ENCODE assay signal across 32 cellular contexts in the genomic region with DNA sequence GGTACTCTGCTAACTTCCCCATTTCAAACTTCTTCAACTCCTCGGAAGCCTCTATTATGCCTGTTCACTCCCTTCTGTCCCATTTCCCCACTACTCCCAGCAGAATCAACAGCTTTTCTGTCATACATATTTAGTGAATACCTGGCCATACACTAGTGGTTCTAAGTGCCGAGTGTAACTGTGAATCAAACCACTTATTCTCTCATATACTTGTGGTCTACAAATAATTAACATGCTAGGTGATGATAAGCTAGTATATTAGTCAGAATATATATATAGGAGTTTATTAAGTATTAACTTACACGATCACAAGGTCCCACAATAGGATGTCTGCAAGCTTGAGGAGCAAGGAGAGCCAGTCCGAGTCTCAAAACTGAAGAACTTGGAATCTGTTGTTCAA.
"Had no signal": no experiment of that assay in that cellular context is flagged by ENCODE, and none has a peak within 500 bp of the region (broad histone marks: within the 10 kb centered on the region; RNA-seq: fewer than 3 reads in every experiment).

No MANE protein-coding gene starts in this region.

- H3K27me3 ChIP-seq: adrenal gland, body of pancreas, esophagus muscularis mucosa, left lung, neutrophil, sigmoid colon, thyroid gland, upper lobe of left lung, vagina had no signal

- H3K4me3 Mint-ChIP-seq: activated naive CD8-positive, alpha-beta T cell treated with anti-CD3 and anti-CD28 coated beads for 36 hours; naive B cell; nephron progenitor cell; stimulated activated memory B cell treated with anti-CD40 and anti-IgM and Interleukin-4, amounts not matched to agents 10 μg/mL and 1 μg/mL and 100 μg/mL, for 72 hours; stimulated activated naive CD8-positive, alpha-beta T cell treated with anti-CD3 and anti-CD28 coated beads, Interleukin-15, amount 100 ng/mL, for 72 hours had no signal

- H3K27me3 Mint-ChIP-seq: activated naive CD8-positive, alpha-beta T cell treated with anti-CD3 and anti-CD28 coated beads for 36 hours; naive B cell; stimulated activated memory B cell treated with anti-CD40 and anti-IgM and Interleukin-4, amounts not matched to agents 10 μg/mL and 1 μg/mL and 100 μg/mL, for 72 hours; stimulated activated naive CD8-positive, alpha-beta T cell treated with anti-CD3 and anti-CD28 coated beads, Interleukin-15, amount 100 ng/mL, for 72 hours had no signal

- H3K4me3 ChIP-seq: adrenal gland, body of pancreas, esophagus muscularis mucosa, left lung, lung, sigmoid colon, thyroid gland, upper lobe of left lung, vagina had no signal

- FAIRE-seq: colon, small intestine, TTC549 had no signal

- H3K4me1 Mint-ChIP-seq: activated naive CD8-positive, alpha-beta T cell treated with anti-CD3 and anti-CD28 coated beads for 36 hours; naive B cell; stimulated activated memory B cell treated with anti-CD40 and anti-IgM and Interleukin-4, amounts not matched to agents 10 μg/mL and 1 μg/mL and 100 μg/mL, for 72 hours; stimulated activated naive CD8-positive, alpha-beta T cell treated with anti-CD3 and anti-CD28 coated beads, Interleukin-15, amount 100 ng/mL, for 72 hours had no signal

- H3K36me3 Mint-ChIP-seq: activated naive CD8-positive, alpha-beta T cell treated with anti-CD3 and anti-CD28 coated beads for 36 hours; naive B cell; stimulated activated memory B cell treated with anti-CD40 and anti-IgM and Interleukin-4, amounts not matched to agents 10 μg/mL and 1 μg/mL and 100 μg/mL, for 72 hours had no signal

- H3K4me1 ChIP-seq: adrenal gland, body of pancreas, esophagus muscularis mucosa, left lung, thyroid gland, upper lobe of left lung, vagina had no signal

- DNase-seq: activated CD4-positive, alpha-beta T cell treated with anti-CD3 and anti-CD28 coated beads for 48 hours; activated CD4-positive, alpha-beta T cell treated with anti-CD3 and anti-CD28 coated beads, Interleukin-2, amount 50 U/mL, for 48 hours; activated CD8-positive, alpha-beta memory T cell treated with anti-CD3 and anti-CD28 coated beads for 24 hours; activated effector memory CD4-positive, alpha-beta T cell treated with Interleukin-2 at 50 U/mL for 16 hours; activated naive CD4-positive, alpha-beta T cell treated with Interleukin-2 at 50 U/mL for 16 hours; activated naive CD8-positive, alpha-beta T cell treated with anti-CD3 and anti-CD28 coated beads for 36 hours; adrenal gland; aorta; body of pancreas; dermis blood vessel endothelial cell; effector CD4-positive, alpha-beta T cell; foreskin melanocyte; kidney glomerular epithelial cell; left lung; naive B cell; nephron progenitor cell; sigmoid colon; small intestine; stimulated activated CD4-positive, alpha-beta T cell treated with anti-CD3 and anti-CD28 coated beads, Interleukin-4, amount 100 ng/mL, for 24 hours; stimulated activated naive CD8-positive, alpha-beta T cell treated with anti-CD3 and anti-CD28 coated beads, Interleukin-15, amount 100 ng/mL, for 72 hours; T-helper 9 cell; thyroid gland; upper lobe of left lung had no signal

- H3K9me3 ChIP-seq: adrenal gland, body of pancreas, esophagus muscularis mucosa, left lung, neutrophil, sigmoid colon, thyroid gland, upper lobe of left lung, vagina had no signal

- H3K36me3 ChIP-seq: adrenal gland, esophagus muscularis mucosa, left lung, neutrophil, sigmoid colon, thyroid gland, upper lobe of left lung, vagina had no signal

- H3K27ac ChIP-seq: adrenal gland, body of pancreas, esophagus muscularis mucosa, left lung, neutrophil, sigmoid colon, thyroid gland, upper lobe of left lung, vagina, VCaP had no signal

- ATAC-seq: activated CD4-positive, CD25-positive, alpha-beta regulatory T cell treated with anti-CD3 and anti-CD28 coated beads, Interleukin-2, amount 50 U/mL, for 24 hours; body of pancreas; left lung; stimulated activated memory B cell treated with anti-CD40 and anti-IgM and Interleukin-4, amounts not matched to agents 10 μg/mL and 1 μg/mL and 100 μg/mL, for 72 hours; stimulated activated naive CD8-positive, alpha-beta T cell treated with anti-CD3 and anti-CD28 coated beads, Interleukin-15, amount 100 ng/mL, for 72 hours had no signal

- H3K27ac Mint-ChIP-seq: activated naive CD8-positive, alpha-beta T cell treated with anti-CD3 and anti-CD28 coated beads for 36 hours; naive B cell; stimulated activated memory B cell treated with anti-CD40 and anti-IgM and Interleukin-4, amounts not matched to agents 10 μg/mL and 1 μg/mL and 100 μg/mL, for 72 hours; stimulated activated naive CD8-positive, alpha-beta T cell treated with anti-CD3 and anti-CD28 coated beads, Interleukin-15, amount 100 ng/mL, for 72 hours had no signal

- H3K9me3 Mint-ChIP-seq: stimulated activated memory B cell treated with anti-CD40 and anti-IgM and Interleukin-4, amounts not matched to agents 10 μg/mL and 1 μg/mL and 100 μg/mL, for 72 hours; stimulated activated naive CD8-positive, alpha-beta T cell treated with anti-CD3 and anti-CD28 coated beads, Interleukin-15, amount 100 ng/mL, for 72 hours had no signal
